In the genomic region with DNA sequence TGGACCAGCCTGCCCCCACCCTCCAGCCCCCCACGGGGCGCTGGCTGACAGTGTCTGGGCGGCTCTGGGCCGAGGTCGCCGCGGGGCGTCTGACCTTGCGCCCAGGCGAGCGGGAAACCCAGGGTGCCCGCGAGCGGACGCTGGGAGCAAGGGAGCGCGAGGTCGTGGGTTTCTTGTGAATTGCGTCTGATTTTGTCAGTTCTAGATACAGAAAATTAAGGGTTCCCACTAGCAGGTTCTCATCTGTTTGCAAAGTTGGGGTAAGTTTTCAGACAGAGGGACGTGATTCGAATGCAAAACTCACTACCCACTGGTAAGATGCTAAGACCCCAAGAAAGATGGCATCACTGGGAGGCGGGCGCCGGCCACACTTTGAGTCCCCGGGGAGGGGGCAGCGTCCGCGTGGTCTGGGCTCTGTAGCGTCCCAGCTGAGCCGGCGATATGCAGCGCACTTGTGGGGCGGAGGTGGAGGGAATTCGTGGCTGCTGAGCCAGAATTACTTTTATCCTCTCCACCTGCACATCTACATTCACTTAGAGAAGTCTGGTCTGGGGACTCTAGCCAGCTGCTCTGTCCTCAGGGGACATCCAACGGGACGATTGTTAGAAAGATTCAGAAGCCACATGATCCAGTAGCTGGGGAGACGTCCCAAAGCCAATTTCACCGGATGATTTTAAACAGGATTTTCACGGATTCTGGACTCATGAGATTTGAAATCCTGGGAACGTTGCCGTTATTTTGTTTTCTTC, we compare ENCODE assay signal across 8 cellular contexts. TPM values are rescaled to one million over a fixed set of nuclear protein-coding genes. Genes with fewer than 3 reads are reported as not detected.
A peak's percentile ranks its signal among the peaks of the same experiment; 100 is the strongest.
DNase-seq lines count a peak whose midpoint lies in the region; ATAC-seq and TF ChIP-seq lines count a peak whose summit lies in the region.

No MANE protein-coding gene starts in this region.

- intact Hi-C loops in naive thymus-derived CD4-positive, alpha-beta T cell (cut with micrococcal nuclease) = loop anchor here (1.0 to 2.0 kb wide), 4 partner anchors 32 to 219 kb away; no protein-coding TSS in a partner anchor

- no peaks in the 10 kb centered on the region for H3K79me2 ChIP-seq in fibroblast of lung (ENCODE audit: control insufficient read depth, insufficient read depth, low read length)

- H3K4me3 Mint-ChIP-seq in WTC11 = peak overlapping the region; percentile 71
- peak overlapping the region; percentile 74 to 88 (median 82) for H3K4me3 Mint-ChIP-seq in naive thymus-derived CD4-positive, alpha-beta T cell

- TF ChIP-seq CTCF in WTC11 (IDR thresholded peaks at IDR 0.05) (no peak), fibroblast of lung (conservative IDR thresholded peaks at IDR 0.05 in 1 of 2, IDR thresholded peaks at IDR 0.05 in 1 of 2; ENCODE audit: low read depth in 1 of 2, low read length in 2 of 2) (no peak)

- no peak overlapping the region for H3K27ac Mint-ChIP-seq in WTC11
- H3K27ac Mint-ChIP-seq in naive thymus-derived CD4-positive, alpha-beta T cell = peak overlapping the region in 3 of 9 donors; percentile 0 to 55 (median 8)

- peaks cover 5% of the 10 kb centered on the region for H3K27me3 ChIP-seq in fibroblast of lung (ENCODE audit: control insufficient read depth, insufficient read depth, low read length)
- H3K27me3 ChIP-seq in naive thymus-derived CD4-positive, alpha-beta T cell (ENCODE audit: control insufficient read depth in 2 of 2, insufficient read depth in 2 of 2, low read length in 2 of 2) = no peaks in the 10 kb centered on the region

- H3K4me1 Mint-ChIP-seq in WTC11 = peaks cover 17% of the 10 kb centered on the region
- peaks cover 14 to 22% (median 17%) of the 10 kb centered on the region in 7 donors for H3K4me1 Mint-ChIP-seq in naive thymus-derived CD4-positive, alpha-beta T cell

- H3K36me3 Mint-ChIP-seq in WTC11 = no peaks in the 10 kb centered on the region
- H3K36me3 Mint-ChIP-seq in naive thymus-derived CD4-positive, alpha-beta T cell = peaks cover 0 to 3% (median 0%) of the 10 kb centered on the region in 5 donors

- DNase-seq in AG08395 (ENCODE audit: low spot score) = peak; percentile 4
- DNase-seq in WTC11 (ENCODE audit: low spot score) = peak; percentile 55
- DNase-seq in fibroblast of lung (ENCODE audit: low read depth in 2 of 2) = peak in 1 of 2 donors; percentile 10
- DNase-seq in naive thymus-derived CD4-positive, alpha-beta T cell = peak in 2 of 9 donors; percentile 3 to 32
- DNase-seq in SW480 (ENCODE audit: low spot score) = no peak
- no peak for DNase-seq in activated CD4-positive, CD25-positive, alpha-beta regulatory T cell (lab: John Stamatoyannopoulos, UW)

- ATAC-seq in GM19023 (IDR thresholded peaks at IDR 0.05; ENCODE audit: unreplicated experiment) = peak; percentile 28
- ATAC-seq in HG03342 (IDR thresholded peaks at IDR 0.05; ENCODE audit: unreplicated experiment) = peak; percentile 24
- peak; percentile 67 for ATAC-seq in WTC11
- ATAC-seq in naive thymus-derived CD4-positive, alpha-beta T cell = peak; percentile 34

- peak overlapping the region; percentile 13 for H3K9ac ChIP-seq in fibroblast of lung (ENCODE audit: insufficient read depth, low read length)

- peak overlapping the region; percentile 64 for H2AFZ ChIP-seq in fibroblast of lung (ENCODE audit: low read length)

- POLR2A ChIA-PET in WTC11 (lab: Charles Lee) = no interaction called here
- POLR2A ChIA-PET in naive thymus-derived CD4-positive, alpha-beta T cell (lab: Charles Lee) = no interaction called here

- H3K4me3 ChIP-seq in fibroblast of lung (replicated peaks in 1 of 4; ENCODE audit: control extremely low read depth in 1 of 4, insufficient read depth in 1 of 4, low read depth in 3 of 4, low read length in 4 of 4) = peak overlapping the region; percentile 56 to 85 (median 64)
- peak overlapping the region; percentile 68 for H3K4me3 ChIP-seq in naive thymus-derived CD4-positive, alpha-beta T cell (ENCODE audit: low read length)

- H3K36me3 ChIP-seq in fibroblast of lung (ENCODE audit: control insufficient read depth, insufficient read depth, low read length) = no peaks in the 10 kb centered on the region
- no peaks in the 10 kb centered on the region for H3K36me3 ChIP-seq in naive thymus-derived CD4-positive, alpha-beta T cell (ENCODE audit: control insufficient read depth in 2 of 3, insufficient read depth in 3 of 3, low read length in 3 of 3)

- H3K27ac ChIP-seq in fibroblast of lung (ENCODE audit: insufficient read depth, low read length) = no peak overlapping the region
- no peak overlapping the region for H3K27ac ChIP-seq in naive thymus-derived CD4-positive, alpha-beta T cell (ENCODE audit: low read depth, low read length)

- no peaks in the 10 kb centered on the region for H4K20me1 ChIP-seq in fibroblast of lung (ENCODE audit: control insufficient read depth, extremely low read depth, insufficient read depth, low read length)

- peaks cover 35% of the 10 kb centered on the region for H3K27me3 Mint-ChIP-seq in WTC11 (ENCODE audit: low read depth)
- H3K27me3 Mint-ChIP-seq in naive thymus-derived CD4-positive, alpha-beta T cell = peaks cover 17 to 43% (median 38%) of the 10 kb centered on the region in 5 donors

- H3K4me1 ChIP-seq in fibroblast of lung (ENCODE audit: control insufficient read depth, extremely low read depth, insufficient read depth, low read length) = peaks cover 2% of the 10 kb centered on the region
- peaks cover 0 to 10% of the 10 kb centered on the region in 2 donors for H3K4me1 ChIP-seq in naive thymus-derived CD4-positive, alpha-beta T cell (ENCODE audit: control insufficient read depth in 2 of 2, insufficient read depth in 2 of 2, low read length in 2 of 2)

- no peaks in the 10 kb centered on the region for H3K9me3 Mint-ChIP-seq in WTC11
- peaks cover 0 to 7% (median 0%) of the 10 kb centered on the region in 11 donors for H3K9me3 Mint-ChIP-seq in naive thymus-derived CD4-positive, alpha-beta T cell

- H3K4me2 ChIP-seq in fibroblast of lung (ENCODE audit: extremely low read depth, insufficient read depth, low read length) = peak overlapping the region; percentile 83

- CTCF ChIA-PET in WTC11 (lab: Charles Lee) = interaction anchor here (1.0 kb wide), 1 partner anchor 68 kb away, joined by 5 read pairs; no protein-coding TSS in a partner anchor
- CTCF ChIA-PET in naive thymus-derived CD4-positive, alpha-beta T cell (lab: Charles Lee) = interaction anchor here (1.7 kb wide), 1 partner anchor 32 kb away, joined by 9 read pairs; no protein-coding TSS in a partner anchor

- no peaks in the 10 kb centered on the region for H3K9me3 ChIP-seq in fibroblast of lung (ENCODE audit: control insufficient read depth, insufficient read depth, low read depth, low read length)
- H3K9me3 ChIP-seq in naive thymus-derived CD4-positive, alpha-beta T cell (ENCODE audit: control insufficient read depth in 2 of 3, low read length in 3 of 3) = no peaks in the 10 kb centered on the region

TF ChIP-seq in WTC11, 78 proteins besides CTCF, POLR2A, EP300 and RAD21 (continues in another document):
- TF ChIP-seq AFF4 (CRISPR knock-in tag; IDR thresholded peaks at IDR 0.05; ENCODE audit: borderline replicate concordance) (no peak), ZNF423 (CRISPR knock-in tag; IDR thresholded peaks at IDR 0.05) (peak; percentile 58; the same call in 1 of the 2 replicates), CBFB (CRISPR knock-in tag; IDR thresholded peaks at IDR 0.05; ENCODE audit: low read depth) (no peak), RORB (CRISPR knock-in tag; IDR thresholded peaks at IDR 0.05) (no peak)

RNA-seq across cellular contexts. Expression of gene JAM2, which starts 1.0 kb away (rescaled TPM):
- total RNA-seq in WTC11 (2021) = 4.8 to 6.6 TPM (median 6.4 TPM) in 3 replicates
- total RNA-seq in fibroblast of lung = 1.0 and 2.1 TPM in 2 replicates
- polyA plus RNA-seq in fibroblast of lung = 1.4 and 2.3 TPM in 2 replicates
- 1.0 and 2.6 TPM in 2 replicates for polyA plus RNA-seq in fibroblast of lung (2012)
- polyA minus RNA-seq in fibroblast of lung (ENCODE audit: low replicate concordance) = 0.16 and 2.6 TPM in 2 replicates
- under 1 TPM in 2 of 5 experiments, not detected in 3; 0.17 to 0.44 TPM for total RNA-seq in naive thymus-derived CD4-positive, alpha-beta T cell
- polyA plus RNA-seq in naive thymus-derived CD4-positive, alpha-beta T cell = under 1 TPM; 0.04 to 0.06 TPM

RNA-seq across cellular contexts. Expression of gene MRPL39, which starts 32.8 kb away (rescaled TPM):
- total RNA-seq in WTC11 (2021) (34.7 to 39.2 TPM (median 37.2 TPM) in 3 replicates), fibroblast of lung (34.5 and 43.9 TPM in 2 replicates)
- 30.5 and 36.3 TPM in 2 replicates for polyA plus RNA-seq in fibroblast of lung
- 30.2 and 41.0 TPM in 2 replicates for polyA plus RNA-seq in fibroblast of lung (2012)
- 1.5 and 1.6 TPM in 2 replicates for polyA minus RNA-seq in fibroblast of lung (ENCODE audit: low replicate concordance)
- total RNA-seq in naive thymus-derived CD4-positive, alpha-beta T cell = 10 to 100 TPM in 3 of 5 experiments, 1 to 10 TPM in 2; 7.6 to 35.7 (median 19.5) TPM
- 10 to 100 TPM; 46.4 to 53.6 TPM for polyA plus RNA-seq in naive thymus-derived CD4-positive, alpha-beta T cell

Comparison
In these comparisons a context has a peak if more than half of its experiments do, and no peak if none do; other contexts are left out.
1. DNase-seq: peak in AG08395 (single experiment) and WTC11 (single experiment); none in SW480 (single experiment) and activated CD4-positive, CD25-positive, alpha-beta regulatory T cell (0 of 4).
2. Peak in every context shown above with its lines, with median percentiles within 50 percentile points of each other: ATAC-seq.